12 cellular contexts compared by ENCODE assay signal in genomic region chr4:111847256-111848108, GRCh38.
DNase-seq lines count a peak whose midpoint lies in the region; ATAC-seq, FAIRE-seq and TF ChIP-seq lines count a peak whose summit lies in the region.
"Had no signal": no experiment of that assay in that cellular context is flagged by ENCODE, and none has a peak within 500 bp of the region (broad histone marks: within the 10 kb centered on the region; RNA-seq: fewer than 3 reads in every experiment).

No MANE protein-coding gene starts in this region.

- H3K4me3 ChIP-seq in AG04450 (ENCODE audit: low read depth, low read length), result no peak overlapping the region
- H3K4me3 ChIP-seq in endodermal cell (ENCODE audit: low read length), result no peak overlapping the region
- H3K4me3 ChIP-seq in sigmoid colon, result no peak overlapping the region

- no peak for TF ChIP-seq EP300 in sigmoid colon (IDR thresholded peaks at IDR 0.05)

- DNase-seq in AG04450 (ENCODE audit: low read depth, low spot score), result no peak
- DNase-seq in GM19239 (ENCODE audit: insufficient read length, low spot score), result no peak
- DNase-seq in NCI-H524 treated with DMSO at 0.1 percent for 48 hours (lab: John Stamatoyannopoulos, UW), result peak; percentile 21
- DNase-seq in endodermal cell, result no peak
- DNase-seq in sigmoid colon, result no peak
- no peak for DNase-seq in stimulated activated naive B cell treated with anti-CD40 and anti-IgM and Interleukin-4, amounts not matched to agents 10 μg/mL and 1 μg/mL and 100 μg/mL, for 72 hours
- DNase-seq in glomerular visceral epithelial cell (ENCODE audit: extremely low spot score), result no peak
- DNase-seq: activated B cell treated with CpG ODN at 0.5 μM for 24 hours; activated naive CD4-positive, alpha-beta T cell treated with anti-CD3 and anti-CD28 coated beads, Interleukin-2, amount 50 U/mL, for 16 hours; COR-L47; NCI-H510A treated with DMSO at 0.1 percent for 48 hours had no signal

- H3K36me3 Mint-ChIP-seq in endodermal cell (ENCODE audit: low read depth), result no peaks in the 10 kb centered on the region
- no peaks in the 10 kb centered on the region for H3K36me3 Mint-ChIP-seq in stimulated activated naive B cell treated with anti-CD40 and anti-IgM and Interleukin-4, amounts not matched to agents 10 μg/mL and 1 μg/mL and 100 μg/mL, for 72 hours

- 79 to 92% methylated on average over 5 to 6 of the region's 6 CpGs for WGBS in endodermal cell (ENCODE audit: insufficient coverage in 1 of 2, insufficient read length in 1 of 2), 2 experiments
- 71 to 74% methylated on average over 6 of the region's 6 CpGs for WGBS in sigmoid colon, 2 donors

- peaks cover 4% of the 10 kb centered on the region for H3K4me1 Mint-ChIP-seq in endodermal cell
- H3K4me1 Mint-ChIP-seq in stimulated activated naive B cell treated with anti-CD40 and anti-IgM and Interleukin-4, amounts not matched to agents 10 μg/mL and 1 μg/mL and 100 μg/mL, for 72 hours, result no peaks in the 10 kb centered on the region
- H3K4me1 Mint-ChIP-seq: activated B cell treated with CpG ODN at 0.5 μM for 24 hours had no signal

- H3K27me3 ChIP-seq in AG04450 (ENCODE audit: control insufficient read depth, insufficient read depth, low read length) (no peaks in the 10 kb centered on the region), endodermal cell (ENCODE audit: control insufficient read depth, insufficient read depth, low read length, poor library complexity, severe bottlenecking) (no peaks in the 10 kb centered on the region), sigmoid colon (no peaks in the 10 kb centered on the region)

- H3K27ac ChIP-seq in AG04450 (ENCODE audit: low read depth, low read length), result no peak overlapping the region
- no peak overlapping the region for H3K27ac ChIP-seq in endodermal cell (ENCODE audit: low read depth, low read length)
- no peak overlapping the region for H3K27ac ChIP-seq in sigmoid colon

- intact Hi-C loops in sigmoid colon (cut with DNase I), result no loop called here

- ATAC-seq in stimulated activated naive B cell treated with anti-CD40 and anti-IgM and Interleukin-4, amounts not matched to agents 10 μg/mL and 1 μg/mL and 100 μg/mL, for 72 hours (replicated peaks), result no peak
- no peak for ATAC-seq in GM18870 (IDR thresholded peaks at IDR 0.05; ENCODE audit: unreplicated experiment)

- no peaks in the 10 kb centered on the region for H3K27me3 Mint-ChIP-seq in endodermal cell (ENCODE audit: insufficient read depth)
- H3K27me3 Mint-ChIP-seq in stimulated activated naive B cell treated with anti-CD40 and anti-IgM and Interleukin-4, amounts not matched to agents 10 μg/mL and 1 μg/mL and 100 μg/mL, for 72 hours, result no peaks in the 10 kb centered on the region
- H3K27me3 Mint-ChIP-seq: activated B cell treated with CpG ODN at 0.5 μM for 24 hours had no signal

- POLR2A ChIA-PET in AG04450 (lab: Yijun Ruan, JAX), result no interaction called here

- no peak for TF ChIP-seq POLR2A in sigmoid colon (IDR thresholded peaks at IDR 0.05)

- H3K36me3 ChIP-seq in endodermal cell (ENCODE audit: control insufficient read depth, insufficient read depth, low read length) (no peaks in the 10 kb centered on the region), sigmoid colon (no peaks in the 10 kb centered on the region)

- TF ChIP-seq CTCF in AG04450 (IDR thresholded peaks at IDR 0.05; ENCODE audit: low read depth, low read length), result peak; percentile 39; the same call in 1 of the 2 replicates
- peak; percentile 73 for TF ChIP-seq CTCF in endodermal cell (conservative IDR thresholded peaks at IDR 0.05)
- no peak for TF ChIP-seq CTCF in sigmoid colon (IDR thresholded peaks at IDR 0.05)

- CTCF ChIA-PET in AG04450 (lab: Charles Lee), result interaction anchor here (0.7 to 2.1 kb wide), 5 partner anchors 9 to 204 kb away, joined by 3 to 6 read pairs (median 3); no protein-coding TSS in a partner anchor

- peak; percentile 58 for FAIRE-seq in GM19239 (lab: Jason Lieb, UNC)

- H3K9ac ChIP-seq in endodermal cell (ENCODE audit: extremely low read depth, low read length, poor library complexity, severe bottlenecking), result no peak overlapping the region

- H3K9me3 ChIP-seq in AG04450 (ENCODE audit: control insufficient read depth, insufficient read depth, low read length) (no peaks in the 10 kb centered on the region), endodermal cell (ENCODE audit: control insufficient read depth, low read length) (peaks cover 9% of the 10 kb centered on the region), sigmoid colon (peaks cover 0 to 4% (median 0%) of the 10 kb centered on the region in 4 donors)

- no peak overlapping the region for H3K4me3 Mint-ChIP-seq in endodermal cell
- no peak overlapping the region for H3K4me3 Mint-ChIP-seq in stimulated activated naive B cell treated with anti-CD40 and anti-IgM and Interleukin-4, amounts not matched to agents 10 μg/mL and 1 μg/mL and 100 μg/mL, for 72 hours
- H3K4me3 Mint-ChIP-seq: activated B cell treated with CpG ODN at 0.5 μM for 24 hours had no signal

- H3K9me3 Mint-ChIP-seq in endodermal cell, result peaks cover 2% of the 10 kb centered on the region
- no peaks in the 10 kb centered on the region for H3K9me3 Mint-ChIP-seq in stimulated activated naive B cell treated with anti-CD40 and anti-IgM and Interleukin-4, amounts not matched to agents 10 μg/mL and 1 μg/mL and 100 μg/mL, for 72 hours
- H3K9me3 Mint-ChIP-seq: activated B cell treated with CpG ODN at 0.5 μM for 24 hours had no signal

- H3K27ac Mint-ChIP-seq in endodermal cell, result no peak overlapping the region
- no peak overlapping the region for H3K27ac Mint-ChIP-seq in stimulated activated naive B cell treated with anti-CD40 and anti-IgM and Interleukin-4, amounts not matched to agents 10 μg/mL and 1 μg/mL and 100 μg/mL, for 72 hours
- H3K27ac Mint-ChIP-seq: activated B cell treated with CpG ODN at 0.5 μM for 24 hours had no signal

- H3K4me1 ChIP-seq in endodermal cell (ENCODE audit: control insufficient read depth, insufficient read depth, low read length) (no peaks in the 10 kb centered on the region), sigmoid colon (no peaks in the 10 kb centered on the region)

Comparison
In these comparisons a context has a peak if more than half of its experiments do, and no peak if none do; other contexts are left out.
1. CTCF ChIP-seq: peak in AG04450 (single experiment) and endodermal cell (single experiment); none in sigmoid colon (0 of 4).